Comparison of ENCODE assay signal across 10 cellular contexts in the genomic region with DNA sequence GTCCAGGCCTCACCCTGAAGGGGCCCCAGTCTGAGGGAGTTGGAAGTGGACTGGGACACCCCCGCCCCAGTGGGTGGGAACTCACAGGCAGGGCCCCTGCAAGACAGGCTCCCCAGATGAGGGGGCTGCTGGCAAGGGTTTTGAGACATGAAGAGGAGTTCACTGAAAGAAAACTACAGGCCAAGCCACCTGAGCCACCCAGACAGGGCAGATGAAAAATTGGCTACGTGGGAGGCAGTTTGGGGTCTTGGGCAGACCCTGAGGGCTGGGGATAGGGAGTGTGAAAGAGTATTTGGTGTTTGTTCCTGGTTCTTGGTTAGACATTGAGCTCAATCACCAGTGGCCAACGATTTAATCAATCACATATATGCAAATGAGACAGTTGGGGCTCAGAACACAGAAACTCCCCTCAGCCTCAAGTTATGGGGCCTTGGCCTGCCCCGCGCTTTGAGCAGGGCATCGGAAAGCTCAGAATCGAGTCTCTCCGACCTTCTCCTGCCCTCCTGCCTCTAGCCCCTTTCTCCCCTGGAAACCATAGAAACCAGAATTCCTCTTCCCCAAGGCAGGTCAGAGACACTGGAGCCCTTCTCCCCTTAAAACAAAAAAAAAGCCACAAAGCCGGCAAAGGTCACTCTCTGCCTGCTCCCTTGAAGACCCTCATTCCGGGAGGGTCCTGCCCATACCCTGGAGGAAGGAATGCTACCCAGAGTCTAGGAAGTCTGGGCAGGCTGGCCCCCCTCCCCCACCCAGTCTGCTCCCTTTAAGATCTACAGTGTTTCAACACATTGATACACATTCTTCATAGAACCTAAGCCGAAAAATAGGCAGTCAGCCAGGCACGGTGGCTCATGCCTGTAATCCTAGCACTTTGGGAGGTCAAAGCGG. TPM values are rescaled to one million over a fixed set of nuclear protein-coding genes. Genes with fewer than 3 reads are reported as not detected.
DNase-seq lines count a peak whose midpoint lies in the region; ATAC-seq, FAIRE-seq and TF ChIP-seq lines count a peak whose summit lies in the region.
"Had no signal": no experiment of that assay in that cellular context is flagged by ENCODE, and none has a peak within 500 bp of the region (broad histone marks: within the 10 kb centered on the region; RNA-seq: fewer than 3 reads in every experiment).

No MANE protein-coding gene starts in this region.

- intact Hi-C loops in PC-3 (cut with micrococcal nuclease) = no loop called here
- intact Hi-C loops in psoas muscle (cut with DNase I) = no loop called here

- H3F3A ChIP-seq in PC-3 (ENCODE audit: low read length, unreplicated experiment) = no peaks in the 10 kb centered on the region

- WGBS in esophagus, 2 donors = 57 to 64% methylated on average over 13 of the region's 13 CpGs
- WGBS in psoas muscle, 3 donors = 56 to 64% (median 63%) methylated on average over 13 of the region's 13 CpGs

- TF ChIP-seq CTCF in PC-3 (conservative IDR thresholded peaks at IDR 0.05; ENCODE audit: low read depth, low read length) (no peak), psoas muscle (IDR thresholded peaks at IDR 0.05) (no peak)

- no TSS peak for BruUV-seq in PC-3 (replicated peaks; lab: Mats Ljungman, UMichigan)

- no peaks in the 10 kb centered on the region for H4K20me1 ChIP-seq in PC-3 (ENCODE audit: low read length)

- no peak overlapping the region for H3K4me2 ChIP-seq in PC-3 (ENCODE audit: low read length)

- H3K4me1 ChIP-seq in PC-3 (ENCODE audit: insufficient read depth, low read length) (no peaks in the 10 kb centered on the region), esophagus (ENCODE audit: control insufficient read depth in 2 of 2, insufficient read depth in 2 of 2, low read length in 1 of 2) (peaks cover 0 to 26% of the 10 kb centered on the region in 2 donors), psoas muscle (peaks cover 18% of the 10 kb centered on the region)

- H3K27ac ChIP-seq in PC-3 (ENCODE audit: low read length) (no peak overlapping the region), esophagus (ENCODE audit: low read depth in 2 of 2, low read length in 1 of 2) (peak overlapping the region; percentile 35 to 38), psoas muscle (no peak overlapping the region)

- no peak overlapping the region for H2AFZ ChIP-seq in PC-3 (ENCODE audit: low read length)

- no peaks in the 10 kb centered on the region for H3K9me3 ChIP-seq in PC-3 (ENCODE audit: low read length)
- peaks cover 0 to 5% of the 10 kb centered on the region in 2 donors for H3K9me3 ChIP-seq in esophagus (ENCODE audit: control insufficient read depth in 2 of 2, insufficient read depth in 1 of 2, low read depth in 1 of 2, low read length in 1 of 2)
- H3K9me3 ChIP-seq in psoas muscle = no peaks in the 10 kb centered on the region

- peaks cover 3% of the 10 kb centered on the region; the same call in 1 of the 2 replicates for H3K36me3 ChIP-seq in PC-3 (ENCODE audit: low read depth, low read length)
- peaks cover 2 to 9% of the 10 kb centered on the region in 2 donors for H3K36me3 ChIP-seq in esophagus (ENCODE audit: control insufficient read depth in 2 of 2, insufficient read depth in 2 of 2, low read length in 1 of 2)
- peaks cover 0 to 19% of the 10 kb centered on the region in 2 donors for H3K36me3 ChIP-seq in psoas muscle (ENCODE audit: insufficient read depth in 1 of 2, low read depth in 1 of 2)

- POLR2A ChIA-PET in PC-3 (lab: Charles Lee; ENCODE audit: unreplicated experiment) = no interaction called here

- DNase-seq in GM12891 (ENCODE audit: insufficient read length, low spot score) (no peak), PC-3 (peak; percentile 50), psoas muscle (no peak), Kasumi-1 (lab: John Stamatoyannopoulos, UW) (no peak), SHP77 (lab: John Stamatoyannopoulos, UW) (no peak), kidney glomerular epithelial cell (lab: John Stamatoyannopoulos, UW) (no peak)
- DNase-seq in NK-92 treated with Interleukin-12 subunit alpha and Interleukin-12 subunit beta, amount 100 ng/mL, for 24 hours (lab: John Stamatoyannopoulos, UW) = no peak
- DNase-seq: NCI-H1092 treated with DMSO at 0.1 percent for 48 hours had no signal

- no peak for TF ChIP-seq POLR2A in GM12891 (IDR thresholded peaks at IDR 0.05; ENCODE audit: low read depth, low read length)

- H3K9ac ChIP-seq in PC-3 (ENCODE audit: low read length) = no peak overlapping the region

- no peaks in the 10 kb centered on the region for H3K9me2 ChIP-seq in PC-3 (replicated peaks; ENCODE audit: low read length)

- CTCF ChIA-PET in PC-3 (lab: Charles Lee) = no interaction called here

- H3K27me3 ChIP-seq in PC-3 (ENCODE audit: low read length) (no peaks in the 10 kb centered on the region), esophagus (ENCODE audit: control insufficient read depth in 1 of 2, insufficient read depth in 2 of 2, low read length in 2 of 2) (no peaks in the 10 kb centered on the region), psoas muscle (ENCODE audit: insufficient read depth in 3 of 3, low read length in 2 of 3) (peaks cover 0 to 8% (median 6%) of the 10 kb centered on the region in 3 donors)

- FAIRE-seq in GM12891 (lab: Jason Lieb, UNC) = no peak

- no peak overlapping the region for H3K4me3 ChIP-seq in PC-3 (ENCODE audit: low read length)
- H3K4me3 ChIP-seq in esophagus (ENCODE audit: low read depth in 1 of 2, low read length in 2 of 2) = no peak overlapping the region
- H3K4me3 ChIP-seq in psoas muscle = no peak overlapping the region

- H3K79me2 ChIP-seq in PC-3 (ENCODE audit: low read length) = no peaks in the 10 kb centered on the region

- ATAC-seq in PC-3 (no peak), psoas muscle (peak in 3 of 4 donors; percentile 8 to 13 (median 9))

TF ChIP-seq in GM12891, 5 proteins besides CTCF, POLR2A, EP300 and RAD21:
- TF ChIP-seq TAF1 (IDR thresholded peaks at IDR 0.05; ENCODE audit: low read depth, low read length) (no peak), POU2F2 (IDR thresholded peaks at IDR 0.05; ENCODE audit: low read depth, low read length) (peak; percentile 34; the same call in 1 of the 2 replicates)

RNA-seq across cellular contexts. Expression of gene ISYNA1, which starts 1.3 kb away (rescaled TPM):
- polyA plus RNA-seq in GM12891 (2012; ENCODE audit: low read depth, missing spikeins) = 14.3 TPM
- total RNA-seq in PC-3 (2014; rRNA removed) (19.4 TPM in 2 replicates), psoas muscle (10 to 100 TPM in 3 of 4 donors, 1 to 10 TPM in 1; 9.8 to 17.0 (median 10.9) TPM)
- polyA plus RNA-seq in esophagus (10 to 100 TPM; 17.5 to 42.7 TPM), psoas muscle (1 to 10 TPM; 6.3 to 8.6 (median 8.0) TPM)

RNA-seq across cellular contexts. Expression of gene SSBP4, which starts 20.1 kb away (rescaled TPM):
- polyA plus RNA-seq in GM12891 (2012; ENCODE audit: low read depth, missing spikeins) = 60.3 TPM
- total RNA-seq in PC-3 (2014; rRNA removed) (97.5 and 99.9 TPM in 2 replicates), psoas muscle (10 to 100 TPM; 29.1 to 46.1 (median 29.6) TPM)
- polyA plus RNA-seq in esophagus (10 to 100 TPM; 25.4 to 25.9 TPM), psoas muscle (10 to 100 TPM; 25.8 to 37.8 (median 28.6) TPM)

RNA-seq across cellular contexts. Expression of gene LRRC25, which starts 41.8 kb away (rescaled TPM):
- 2.0 TPM for polyA plus RNA-seq in GM12891 (2012; ENCODE audit: low read depth, missing spikeins)
- total RNA-seq in PC-3 (2014; rRNA removed) (not detected in 2 replicates), psoas muscle (1 to 10 TPM; 2.0 to 4.1 (median 2.4) TPM)
- polyA plus RNA-seq in esophagus (under 1 TPM; 0.55 to 0.66 TPM), psoas muscle (1 to 10 TPM in 2 of 3 donors, under 1 TPM in 1; 0.65 to 5.2 (median 1.3) TPM)
- total RNA-seq: activated CD8-positive, alpha-beta memory T cell treated with anti-CD3 and anti-CD28 coated beads for 36 hours had no signal

RNA-seq across cellular contexts. Expression of gene GDF15, which starts 53.3 kb away (rescaled TPM):
- polyA plus RNA-seq in GM12891 (2012; ENCODE audit: low read depth, missing spikeins) = 4.9 TPM
- total RNA-seq in PC-3 (2014; rRNA removed) (84.3 and 105 TPM in 2 replicates), psoas muscle (1 to 10 TPM in 2 of 4 donors, under 1 TPM in 2; 0.50 to 8.5 (median 2.2) TPM)
- polyA plus RNA-seq in esophagus (1 to 10 TPM in 1 of 2 donors, under 1 TPM in 1; 0.24 to 2.8 TPM), psoas muscle (10 to 100 TPM in 1 of 3 donors, under 1 TPM in 2; 0.27 to 37.1 (median 0.35) TPM)
- total RNA-seq: activated CD8-positive, alpha-beta memory T cell treated with anti-CD3 and anti-CD28 coated beads for 36 hours had no signal

Comparison
In these comparisons a context has a peak if more than half of its experiments do, and no peak if none do; other contexts are left out.
1. H3K27ac ChIP-seq: peak in esophagus (2 of 2); none in PC-3 (single experiment) and psoas muscle (single experiment).